Comparison of ENCODE assay signal across 18 cellular contexts in genomic region chr1:155947741-155948140, GRCh38. TPM values are rescaled to one million over a fixed set of nuclear protein-coding genes. Genes with fewer than 3 reads are reported as not detected.
DNase-seq lines count a peak whose midpoint lies in the region; ATAC-seq and TF ChIP-seq lines count a peak whose summit lies in the region.
"Had no signal": no experiment of that assay in that cellular context is flagged by ENCODE, and none has a peak within 500 bp of the region (broad histone marks: within the 10 kb centered on the region; RNA-seq: fewer than 3 reads in every experiment).

No MANE protein-coding gene starts in this region.

- H3K27ac Mint-ChIP-seq in activated naive CD4-positive, alpha-beta T cell treated with anti-CD3 and anti-CD28 coated beads for 36 hours: peak overlapping the region; percentile 99
- peak overlapping the region; percentile 72 for H3K27ac Mint-ChIP-seq in activated naive CD8-positive, alpha-beta T cell treated with anti-CD3 and anti-CD28 coated beads, Interleukin-2, amount 10 ng/mL, durations not matched to agents 7 days and 5 days
- peak overlapping the region; percentile 88 for H3K27ac Mint-ChIP-seq in stimulated activated memory B cell treated with anti-CD40 and anti-IgM and Interleukin-4, amounts not matched to agents 10 μg/mL and 1 μg/mL and 100 μg/mL, for 72 hours
- H3K27ac Mint-ChIP-seq: endodermal cell, WTC11 had no signal

- no peak overlapping the region for H3K4me3 Mint-ChIP-seq in activated naive CD4-positive, alpha-beta T cell treated with anti-CD3 and anti-CD28 coated beads for 36 hours
- H3K4me3 Mint-ChIP-seq in activated naive CD8-positive, alpha-beta T cell treated with anti-CD3 and anti-CD28 coated beads, Interleukin-2, amount 10 ng/mL, durations not matched to agents 7 days and 5 days: no peak overlapping the region
- H3K4me3 Mint-ChIP-seq in stimulated activated memory B cell treated with anti-CD40 and anti-IgM and Interleukin-4, amounts not matched to agents 10 μg/mL and 1 μg/mL and 100 μg/mL, for 72 hours: peak overlapping the region; percentile 5
- H3K4me3 Mint-ChIP-seq: endodermal cell, WTC11 had no signal

- no peaks in the 10 kb centered on the region for H3F3A ChIP-seq in OCI-LY1 (ENCODE audit: insufficient read depth, low read length)

- H3K27ac ChIP-seq in OCI-LY1 (ENCODE audit: low read depth, low read length, poor library complexity, severe bottlenecking) (peak overlapping the region; percentile 91), mammary epithelial cell (ENCODE audit: insufficient read depth, low read depth, low read length) (no peak overlapping the region)
- H3K27ac ChIP-seq: uterus had no signal

- no peaks in the 10 kb centered on the region for H4K20me1 ChIP-seq in OCI-LY1 (ENCODE audit: insufficient read depth, low read length)
- H4K20me1 ChIP-seq in mammary epithelial cell (ENCODE audit: insufficient read depth, low read length): no peaks in the 10 kb centered on the region

- intact Hi-C loops in activated naive CD4-positive, alpha-beta T cell treated with anti-CD3 and anti-CD28 coated beads for 36 hours (cut with micrococcal nuclease): loop anchor here (10.0 kb wide), 1 partner anchor 277 kb away; no protein-coding TSS in a partner anchor
- intact Hi-C loops in mammary epithelial cell (cut with micrococcal nuclease): no loop called here

- H3K9ac ChIP-seq in OCI-LY1 (ENCODE audit: low read length) (no peak overlapping the region), mammary epithelial cell (ENCODE audit: insufficient read depth, low read length) (no peak overlapping the region)

- H3K4me3 ChIP-seq in OCI-LY1 (ENCODE audit: low read depth, low read length, poor library complexity, severe bottlenecking): no peak overlapping the region
- no peak overlapping the region for H3K4me3 ChIP-seq in mammary epithelial cell (replicated peaks in 1 of 3; ENCODE audit: insufficient read depth in 1 of 3, low read depth in 2 of 3, low read length in 3 of 3)
- H3K4me3 ChIP-seq: uterus had no signal

- H3K36me3 ChIP-seq in OCI-LY1 (ENCODE audit: insufficient read depth, low read length) (peaks cover 66% of the 10 kb centered on the region), mammary epithelial cell (ENCODE audit: insufficient read depth, low read length) (peaks cover 24% of the 10 kb centered on the region)
- H3K36me3 ChIP-seq: uterus had no signal

- no peak for ATAC-seq in activated naive CD8-positive, alpha-beta T cell treated with anti-CD3 and anti-CD28 coated beads, Interleukin-2, amount 10 ng/mL, durations not matched to agents 7 days and 5 days (ENCODE audit: low read depth)
- ATAC-seq in stimulated activated memory B cell treated with anti-CD40 and anti-IgM and Interleukin-4, amounts not matched to agents 10 μg/mL and 1 μg/mL and 100 μg/mL, for 72 hours: no peak
- ATAC-seq in HG02938 (IDR thresholded peaks at IDR 0.05; ENCODE audit: unreplicated experiment): no peak
- ATAC-seq: T-helper 17 cell, WTC11 had no signal

- no peak overlapping the region for H2AFZ ChIP-seq in OCI-LY1 (ENCODE audit: low read length)
- H2AFZ ChIP-seq in mammary epithelial cell (ENCODE audit: low read depth, low read length): no peak overlapping the region

- WGBS in mammary epithelial cell (ENCODE audit: low coverage, missing lambda C conversion rate): 100% methylated on average over 2 of the region's 8 CpGs

- H3K9me3 Mint-ChIP-seq in activated naive CD4-positive, alpha-beta T cell treated with anti-CD3 and anti-CD28 coated beads for 36 hours: no peaks in the 10 kb centered on the region
- no peaks in the 10 kb centered on the region for H3K9me3 Mint-ChIP-seq in activated naive CD8-positive, alpha-beta T cell treated with anti-CD3 and anti-CD28 coated beads, Interleukin-2, amount 10 ng/mL, durations not matched to agents 7 days and 5 days
- no peaks in the 10 kb centered on the region for H3K9me3 Mint-ChIP-seq in stimulated activated memory B cell treated with anti-CD40 and anti-IgM and Interleukin-4, amounts not matched to agents 10 μg/mL and 1 μg/mL and 100 μg/mL, for 72 hours
- H3K9me3 Mint-ChIP-seq: endodermal cell, WTC11 had no signal

- POLR2A ChIA-PET in activated naive CD8-positive, alpha-beta T cell treated with anti-CD3 and anti-CD28 coated beads, Interleukin-2, amount 10 ng/mL, durations not matched to agents 7 days and 5 days (lab: Charles Lee): interaction anchor here (1.0 to 2.1 kb wide), 4 partner anchors 10 to 29 kb away, joined by 3 to 8 read pairs (median 6); partner anchors contain the start of gene KHDC4

- no peaks in the 10 kb centered on the region for H3K27me3 ChIP-seq in OCI-LY1 (ENCODE audit: insufficient read depth, low read length)
- H3K27me3 ChIP-seq in mammary epithelial cell (ENCODE audit: insufficient read depth, low read length): no peaks in the 10 kb centered on the region
- H3K27me3 ChIP-seq: uterus had no signal

- BruUV-seq in mammary epithelial cell (replicated peaks; lab: Mats Ljungman, UMichigan): no TSS peak

- H3K27me3 Mint-ChIP-seq in activated naive CD4-positive, alpha-beta T cell treated with anti-CD3 and anti-CD28 coated beads for 36 hours (ENCODE audit: low read depth): no peaks in the 10 kb centered on the region
- no peaks in the 10 kb centered on the region for H3K27me3 Mint-ChIP-seq in activated naive CD8-positive, alpha-beta T cell treated with anti-CD3 and anti-CD28 coated beads, Interleukin-2, amount 10 ng/mL, durations not matched to agents 7 days and 5 days
- H3K27me3 Mint-ChIP-seq in stimulated activated memory B cell treated with anti-CD40 and anti-IgM and Interleukin-4, amounts not matched to agents 10 μg/mL and 1 μg/mL and 100 μg/mL, for 72 hours: no peaks in the 10 kb centered on the region
- H3K27me3 Mint-ChIP-seq: T-helper 17 cell had no signal

- DNase-seq in activated naive CD4-positive, alpha-beta T cell treated with anti-CD3 and anti-CD28 coated beads for 36 hours: no peak
- DNase-seq in activated naive CD4-positive, alpha-beta T cell (lab: John Stamatoyannopoulos, UW): no peak
- DNase-seq in activated naive CD8-positive, alpha-beta T cell treated with anti-CD3 and anti-CD28 coated beads, Interleukin-2, amount 10 ng/mL, durations not matched to agents 7 days and 5 days: no peak
- DNase-seq in mammary epithelial cell: no peak
- no peak for DNase-seq in DMS79 (lab: John Stamatoyannopoulos, UW)
- DNase-seq: Caco-2, endodermal cell, NCI-H1436, T-helper 17 cell, uterus had no signal

- no peaks in the 10 kb centered on the region for H3K9me2 ChIP-seq in OCI-LY1 (ENCODE audit: low read depth, low read length)

- in situ Hi-C loops in mammary epithelial cell (cut with MboI; ENCODE audit: low sequenced_read_pairs in 2 of 2): no loop called here

- H3K4me1 ChIP-seq in OCI-LY1 (ENCODE audit: insufficient read depth, low read length, severe bottlenecking) (peaks cover 60% of the 10 kb centered on the region), mammary epithelial cell (ENCODE audit: insufficient read depth, low read length) (peaks cover 9% of the 10 kb centered on the region)
- H3K4me1 ChIP-seq: uterus had no signal

- CTCF ChIA-PET in activated naive CD4-positive, alpha-beta T cell treated with anti-CD3 and anti-CD28 coated beads for 36 hours (lab: Charles Lee): interaction anchor here (0.8 to 1.3 kb wide), 2 partner anchors 23 to 29 kb away, joined by 3 to 6 read pairs; no protein-coding TSS in a partner anchor
- CTCF ChIA-PET in mammary epithelial cell (lab: Charles Lee; ENCODE audit: low non-redundant PET): no interaction called here

- H3K4me2 ChIP-seq in OCI-LY1 (ENCODE audit: low read length): no peak overlapping the region
- no peak overlapping the region for H3K4me2 ChIP-seq in mammary epithelial cell (ENCODE audit: insufficient read depth, low read depth, low read length)

- peaks cover 50% of the 10 kb centered on the region for H3K36me3 Mint-ChIP-seq in activated naive CD4-positive, alpha-beta T cell treated with anti-CD3 and anti-CD28 coated beads for 36 hours (ENCODE audit: low read depth)
- H3K36me3 Mint-ChIP-seq in activated naive CD8-positive, alpha-beta T cell treated with anti-CD3 and anti-CD28 coated beads, Interleukin-2, amount 10 ng/mL, durations not matched to agents 7 days and 5 days: peaks cover 35% of the 10 kb centered on the region
- H3K36me3 Mint-ChIP-seq in stimulated activated memory B cell treated with anti-CD40 and anti-IgM and Interleukin-4, amounts not matched to agents 10 μg/mL and 1 μg/mL and 100 μg/mL, for 72 hours: peaks cover 55% of the 10 kb centered on the region

- H3K9me3 ChIP-seq in OCI-LY1 (ENCODE audit: low read length) (no peaks in the 10 kb centered on the region), mammary epithelial cell (replicated peaks; ENCODE audit: insufficient read depth, low read length) (no peaks in the 10 kb centered on the region)
- H3K9me3 ChIP-seq: Caco-2, uterus had no signal

- dilution Hi-C loops in mammary epithelial cell (cut with HindIII; ENCODE audit: low sequenced_read_pairs): loop anchor here (5.0 kb wide), 1 partner anchor 65 kb away; no protein-coding TSS in a partner anchor

- TF ChIP-seq CTCF in OCI-LY1 (IDR thresholded peaks at IDR 0.05; ENCODE audit: low read length): no peak
- no peak for TF ChIP-seq CTCF in mammary epithelial cell (conservative IDR thresholded peaks at IDR 0.05 in 1 of 2, IDR thresholded peaks at IDR 0.05 in 1 of 2; ENCODE audit: extremely low read depth in 1 of 2, insufficient read depth in 1 of 2, low read depth in 1 of 2, low read length in 2 of 2)

- H3K79me2 ChIP-seq in OCI-LY1 (ENCODE audit: insufficient read depth, low read length): no peaks in the 10 kb centered on the region
- peaks cover 18% of the 10 kb centered on the region for H3K79me2 ChIP-seq in mammary epithelial cell (ENCODE audit: insufficient read depth, low read length)

- peaks cover 48% of the 10 kb centered on the region for H3K4me1 Mint-ChIP-seq in activated naive CD4-positive, alpha-beta T cell treated with anti-CD3 and anti-CD28 coated beads for 36 hours (ENCODE audit: low read depth)
- H3K4me1 Mint-ChIP-seq in activated naive CD8-positive, alpha-beta T cell treated with anti-CD3 and anti-CD28 coated beads, Interleukin-2, amount 10 ng/mL, durations not matched to agents 7 days and 5 days: peaks cover 29% of the 10 kb centered on the region
- peaks cover 86% of the 10 kb centered on the region for H3K4me1 Mint-ChIP-seq in stimulated activated memory B cell treated with anti-CD40 and anti-IgM and Interleukin-4, amounts not matched to agents 10 μg/mL and 1 μg/mL and 100 μg/mL, for 72 hours

RNA-seq across cellular contexts. Expression of gene RXFP4, which starts 6.3 kb away (rescaled TPM):
- under 1 TPM in 1 of 2 experiments, not detected in 1; 0.29 TPM for total RNA-seq in activated naive CD4-positive, alpha-beta T cell treated with anti-CD3 and anti-CD28 coated beads for 36 hours
- under 1 TPM in 1 of 2 experiments, not detected in 1; 0.26 TPM for total RNA-seq in activated naive CD8-positive, alpha-beta T cell treated with anti-CD3 and anti-CD28 coated beads, Interleukin-2, amount 10 ng/mL, durations not matched to agents 7 days and 5 days
- not detected for total RNA-seq in mammary epithelial cell
- polyA plus RNA-seq in mammary epithelial cell: 0.07 TPM
- not detected for polyA minus RNA-seq in mammary epithelial cell
- total RNA-seq: Caco-2, cerebellum, endodermal cell, mesenteric fat pad, T-helper 17 cell, uterus, WTC11 had no signal
- polyA plus RNA-seq: AG04450, keratinocyte had no signal

RNA-seq across cellular contexts. Expression of gene KHDC4, which starts 13.5 kb away (rescaled TPM):
- total RNA-seq in activated naive CD4-positive, alpha-beta T cell treated with anti-CD3 and anti-CD28 coated beads for 36 hours: 10 to 100 TPM; 82.3 to 87.2 TPM
- 10 to 100 TPM; 91.6 to 94.5 TPM for total RNA-seq in activated naive CD8-positive, alpha-beta T cell treated with anti-CD3 and anti-CD28 coated beads, Interleukin-2, amount 10 ng/mL, durations not matched to agents 7 days and 5 days
- total RNA-seq in mammary epithelial cell: 10 to 100 TPM; 35.3 to 56.5 TPM
- polyA plus RNA-seq in mammary epithelial cell: 28.9 TPM
- polyA minus RNA-seq in mammary epithelial cell: 41.3 TPM

RNA-seq across cellular contexts. Expression of gene ARHGEF2, which starts 30.6 kb away (rescaled TPM):
- 100 to 1,000 TPM; 154 to 159 TPM for total RNA-seq in activated naive CD4-positive, alpha-beta T cell treated with anti-CD3 and anti-CD28 coated beads for 36 hours
- 100 to 1,000 TPM; 151 to 155 TPM for total RNA-seq in activated naive CD8-positive, alpha-beta T cell treated with anti-CD3 and anti-CD28 coated beads, Interleukin-2, amount 10 ng/mL, durations not matched to agents 7 days and 5 days
- total RNA-seq in mammary epithelial cell: 100 to 1,000 TPM in 1 of 2 donors, 10 to 100 TPM in 1; 79.4 to 161 TPM
- 69.9 TPM for polyA plus RNA-seq in mammary epithelial cell
- 60.4 TPM for polyA minus RNA-seq in mammary epithelial cell

RNA-seq across cellular contexts. Expression of gene RIT1, which starts 36.6 kb away (rescaled TPM):
- total RNA-seq in activated naive CD4-positive, alpha-beta T cell treated with anti-CD3 and anti-CD28 coated beads for 36 hours: 10 to 100 TPM; 17.1 to 21.3 TPM
- 10 to 100 TPM; 31.3 to 32.8 TPM for total RNA-seq in activated naive CD8-positive, alpha-beta T cell treated with anti-CD3 and anti-CD28 coated beads, Interleukin-2, amount 10 ng/mL, durations not matched to agents 7 days and 5 days
- total RNA-seq in mammary epithelial cell: 10 to 100 TPM; 23.5 to 31.3 TPM
- polyA plus RNA-seq in mammary epithelial cell: 22.1 TPM
- 30.6 TPM for polyA minus RNA-seq in mammary epithelial cell
